In genomic region chr5:58454025-58454424, GRCh38 we compare ENCODE assay signal across 20 cellular contexts. TPM values are rescaled to one million over a fixed set of nuclear protein-coding genes. Genes with fewer than 3 reads are reported as not detected.
DNase-seq lines count a peak whose midpoint lies in the region; ATAC-seq and TF ChIP-seq lines count a peak whose summit lies in the region.
"Had no signal": no experiment of that assay in that cellular context is flagged by ENCODE, and none has a peak within 500 bp of the region (broad histone marks: within the 10 kb centered on the region; RNA-seq: fewer than 3 reads in every experiment).

No MANE protein-coding gene starts in this region.

- no peak for ATAC-seq in HG03135 (IDR thresholded peaks at IDR 0.05; ENCODE audit: unreplicated experiment)
- ATAC-seq: activated CD8-positive, alpha-beta memory T cell treated with anti-CD3 and anti-CD28 coated beads, Interleukin-2, amount 10 ng/mL, durations not matched to agents 7 days and 5 days; body of pancreas; pancreas; stimulated activated naive CD8-positive, alpha-beta T cell treated with anti-CD3 and anti-CD28 coated beads, Interleukin-15, Interleukin-2, amounts not matched to agents 100 U/mL and 50 U/mL, for 24 hours had no signal

- TF ChIP-seq CTCF in AG04449 (IDR thresholded peaks at IDR 0.05; ENCODE audit: insufficient read depth, low read length, missing control alignments) (no peak), ascending aorta (IDR thresholded peaks at IDR 0.05) (no peak), fibroblast of the aortic adventitia (IDR thresholded peaks at IDR 0.05; ENCODE audit: insufficient read depth, low read length) (no peak), nephron (IDR thresholded peaks at IDR 0.05; ENCODE audit: unreplicated experiment in 3 of 3) (no peak)

- H3K27ac ChIP-seq in ascending aorta, result no peak overlapping the region
- H3K27ac ChIP-seq: body of pancreas, foreskin keratinocyte, pancreas had no signal

- peak overlapping the region in 2 of 3 experiments; percentile 40 to 75 for H3K4me3 Mint-ChIP-seq in nephron
- H3K4me3 Mint-ChIP-seq: activated B cell treated with CpG ODN at 0.5 μM for 24 hours; activated CD8-positive, alpha-beta memory T cell treated with anti-CD3 and anti-CD28 coated beads, Interleukin-2, amount 10 ng/mL, durations not matched to agents 7 days and 5 days had no signal

- H3K27me3 ChIP-seq in ascending aorta, result no peaks in the 10 kb centered on the region
- H3K27me3 ChIP-seq: body of pancreas, foreskin keratinocyte, pancreas, uterus had no signal

- H3K4me1 Mint-ChIP-seq in nephron, result peaks cover 40% of the 10 kb centered on the region
- H3K4me1 Mint-ChIP-seq: activated CD8-positive, alpha-beta memory T cell treated with anti-CD3 and anti-CD28 coated beads, Interleukin-2, amount 10 ng/mL, durations not matched to agents 7 days and 5 days had no signal

- no peaks in the 10 kb centered on the region for H3K9me3 ChIP-seq in ascending aorta
- H3K9me3 ChIP-seq: body of pancreas, pancreas, uterus had no signal

- H3K4me3 ChIP-seq in AG04449 (ENCODE audit: low read depth, low read length) (peak overlapping the region; percentile 23; the same call in 1 of the 2 replicates), ascending aorta (peak overlapping the region; percentile 22 to 83), fibroblast of the aortic adventitia (ENCODE audit: low read depth, low read length) (peak overlapping the region; percentile 83)
- H3K4me3 ChIP-seq: body of pancreas, uterus had no signal

- peaks cover 73% of the 10 kb centered on the region for H3K36me3 Mint-ChIP-seq in nephron (ENCODE audit: low read depth)
- H3K36me3 Mint-ChIP-seq: activated CD8-positive, alpha-beta memory T cell treated with anti-CD3 and anti-CD28 coated beads, Interleukin-2, amount 10 ng/mL, durations not matched to agents 7 days and 5 days had no signal

- CTCF ChIA-PET in AG04449 (lab: Yijun Ruan, JAX), result interaction anchor here (1.0 to 1.8 kb wide), 3 partner anchors 566 to 1155 kb away, joined by 3 to 4 read pairs (median 4); no protein-coding TSS in a partner anchor

- peaks cover 12 to 49% of the 10 kb centered on the region in 2 donors for H3K36me3 ChIP-seq in ascending aorta
- H3K36me3 ChIP-seq: uterus had no signal

- no peaks in the 10 kb centered on the region for H3K27me3 Mint-ChIP-seq in nephron (ENCODE audit: low read depth)
- H3K27me3 Mint-ChIP-seq: activated B cell treated with CpG ODN at 0.5 μM for 24 hours had no signal

- H3K9me3 Mint-ChIP-seq in nephron, result no peaks in the 10 kb centered on the region
- H3K9me3 Mint-ChIP-seq: activated B cell treated with CpG ODN at 0.5 μM for 24 hours had no signal

- peaks cover 0 to 23% of the 10 kb centered on the region in 2 donors for H3K4me1 ChIP-seq in ascending aorta
- H3K4me1 ChIP-seq: uterus had no signal

- no peak overlapping the region for H3K27ac Mint-ChIP-seq in nephron
- H3K27ac Mint-ChIP-seq: activated B cell treated with CpG ODN at 0.5 μM for 24 hours; activated CD8-positive, alpha-beta memory T cell treated with anti-CD3 and anti-CD28 coated beads, Interleukin-2, amount 10 ng/mL, durations not matched to agents 7 days and 5 days had no signal

- POLR2A ChIA-PET in AG04449 (lab: Yijun Ruan, JAX), result interaction anchor here (0.6 to 1.0 kb wide), 2 partner anchors 566 to 675 kb away, joined by 3 read pairs; no protein-coding TSS in a partner anchor

- DNase-seq in AG04449 (ENCODE audit: low read depth, low spot score), result no peak
- DNase-seq in ascending aorta (ENCODE audit: low spot score in 2 of 2), result no peak
- no peak for DNase-seq in fibroblast of the aortic adventitia (ENCODE audit: low read depth)
- DNase-seq in mucosa of gallbladder (ENCODE audit: low spot score), result no peak
- no peak for DNase-seq in NCI-H187 (lab: John Stamatoyannopoulos, UW)
- DNase-seq in ecto neural progenitor cell (ENCODE audit: low spot score), result no peak
- DNase-seq: activated B cell treated with CpG ODN at 0.5 μM for 24 hours; activated CD8-positive, alpha-beta memory T cell treated with anti-CD3 and anti-CD28 coated beads, Interleukin-2, amount 10 ng/mL, durations not matched to agents 7 days and 5 days; activated gamma-delta T cell treated with Interleukin-2 at 50 U/mL for 16 hours; body of pancreas; HCEC 1CT; NCI-H2107; NCI-H748 treated with DMSO at 0.1 percent for 48 hours; pancreas; stimulated activated CD4-positive, alpha-beta T cell treated with anti-CD3 and anti-CD28 coated beads, Interleukin-12 subunit alpha, Interleukin-12 subunit beta, amount 100 ng/mL, for 4 hours; stimulated activated naive CD8-positive, alpha-beta T cell treated with anti-CD3 and anti-CD28 coated beads, Interleukin-15, Interleukin-2, amounts not matched to agents 100 U/mL and 50 U/mL, for 24 hours; uterus had no signal

- intact Hi-C loops in ascending aorta (cut with DNase I), result loop anchor here (10.0 kb wide), 1 partner anchor 49 kb away; no protein-coding TSS in a partner anchor

RNA-seq across cellular contexts. Expression of gene PLK2, which starts 5.9 kb away (rescaled TPM):
- total RNA-seq in ascending aorta (69.1 TPM), fibroblast of the aortic adventitia (ENCODE audit: low replicate concordance) (400 and 1,041 TPM in 2 replicates), mucosa of gallbladder (34.9 TPM)

RNA-seq across cellular contexts. Expression of gene GAPT, which starts 37.2 kb away (rescaled TPM):
- total RNA-seq in ascending aorta, result not detected
- total RNA-seq in fibroblast of the aortic adventitia (ENCODE audit: low replicate concordance), result not detected in 2 replicates
- total RNA-seq in mucosa of gallbladder, result 4.7 TPM
- total RNA-seq: activated CD8-positive, alpha-beta memory T cell treated with anti-CD3 and anti-CD28 coated beads, Interleukin-2, amount 10 ng/mL, durations not matched to agents 7 days and 5 days; foreskin keratinocyte had no signal

Comparison
In these comparisons a context has a peak if more than half of its experiments do, and no peak if none do; other contexts are left out.
1. H3K4me3 ChIP-seq: peak in every context shown above with its lines; median percentile 83 in fibroblast of the aortic adventitia; 52 in ascending aorta; 23 in AG04449.